ENCODE assay signal across 8 cellular contexts in the genomic region with DNA sequence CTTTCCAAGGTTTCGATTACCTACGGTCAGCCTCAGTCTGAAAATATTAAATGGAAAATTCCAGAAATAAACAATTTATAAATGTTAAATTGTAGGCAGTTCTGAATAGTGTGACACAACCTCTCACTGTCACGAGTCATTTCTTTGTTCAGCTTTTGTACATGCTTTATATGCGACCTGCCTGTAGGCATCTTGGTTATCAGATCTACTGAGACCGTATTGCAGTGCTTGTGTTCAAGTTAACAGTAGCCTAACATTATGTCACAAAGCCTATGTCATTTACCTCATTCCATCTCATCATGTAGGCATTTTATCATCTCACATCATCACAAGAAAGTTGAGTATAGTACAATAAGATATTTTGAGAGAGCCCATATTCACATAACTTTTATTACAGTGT.
"Had no signal": no experiment of that assay in that cellular context is flagged by ENCODE, and none has a peak within 500 bp of the region (broad histone marks: within the 10 kb centered on the region; RNA-seq: fewer than 3 reads in every experiment).

No MANE protein-coding gene starts in this region.

- H3K27ac Mint-ChIP-seq: GM23338, H9 had no signal

- H3K4me3 ChIP-seq: GM23338, K562 had no signal

- H3K4me2 ChIP-seq: GM23338 had no signal

- H3K4me3 Mint-ChIP-seq: GM23338, H9 had no signal

- H3K9me3 Mint-ChIP-seq: GM23338, H9 had no signal

- H3K4me1 Mint-ChIP-seq: GM23338, H9 had no signal

- ATAC-seq: GM23338, K562 had no signal

- H2AFZ ChIP-seq: GM23338 had no signal

- DNase-seq: H9, HCEC 1CT, IMR-90 had no signal

- FAIRE-seq: H1, H54, HTR-8/SVneo, K562 had no signal
